ENCODE assay signal across 8 cellular contexts in genomic region chr3:37206041-37206440, GRCh38. TPM values are rescaled to one million over a fixed set of nuclear protein-coding genes. Genes with fewer than 3 reads are reported as not detected.
A peak's percentile ranks its signal among the peaks of the same experiment; 100 is the strongest.
DNase-seq lines count a peak whose midpoint lies in the region; FAIRE-seq and TF ChIP-seq lines count a peak whose summit lies in the region.
"Not testable (repeated sequence)": the region's sequence is repeated elsewhere in the genome, so short reads cannot be mapped to it uniquely, and the experiment has no call there.

No MANE protein-coding gene starts in this region.

- not testable (repeated sequence) for TF ChIP-seq POLR2A in H54 (IDR thresholded peaks at IDR 0.05; ENCODE audit: low read depth, low read length); esophagus muscularis mucosa (IDR thresholded peaks at IDR 0.05; ENCODE audit: low read depth)

- in situ Hi-C loops in brain microvascular endothelial cell (cut with HindIII; ENCODE audit: low pct_ligation_motif_present, low sequenced_read_pairs): loop anchor here (25.0 kb wide), 1 partner anchor 169 kb away; no protein-coding TSS in a partner anchor

- H3K4me1 ChIP-seq in esophagus muscularis mucosa: peaks cover 0 to 29% (median 12%) of the 10 kb centered on the region in 4 donors

- not testable (repeated sequence) for TF ChIP-seq EP300 in esophagus muscularis mucosa (IDR thresholded peaks at IDR 0.05)

- FAIRE-seq in H54 (lab: Jason Lieb, UNC) (peak; percentile 65), urothelium cell line (lab: Jason Lieb, UNC) (peak; percentile 17)

- H3K27ac ChIP-seq in brain microvascular endothelial cell: not testable (repeated sequence)
- peak overlapping the region in 3 of 4 donors; percentile 13 to 35 (median 30) for H3K27ac ChIP-seq in esophagus muscularis mucosa (replicated peaks in 1 of 4)

- 60% methylated on average over 4 of the region's 4 CpGs for WGBS in esophagus muscularis mucosa

- not testable (repeated sequence) for H3K9me3 ChIP-seq in esophagus muscularis mucosa

- H3K36me3 ChIP-seq in brain microvascular endothelial cell (replicated peaks); esophagus muscularis mucosa: not testable (repeated sequence)

- not testable (repeated sequence) for H3K27me3 ChIP-seq in brain microvascular endothelial cell (replicated peaks); esophagus muscularis mucosa

- not testable (repeated sequence) for TF ChIP-seq CTCF in AG10803 (conservative IDR thresholded peaks at IDR 0.05; ENCODE audit: low read length); brain microvascular endothelial cell (IDR thresholded peaks at IDR 0.05; ENCODE audit: low read depth, low read length, missing control alignments); esophagus muscularis mucosa (IDR thresholded peaks at IDR 0.05)

- intact Hi-C loops in esophagus muscularis mucosa (cut with DNase I): not testable (repeated sequence)

- DNase-seq in AG10803 (ENCODE audit: low read depth) (peak; percentile 82), H54 (ENCODE audit: insufficient read length, low spot score) (peak; percentile 16), M059J (ENCODE audit: low read depth) (peak; percentile 87), SW 1271 (lab: John Stamatoyannopoulos, UW) (peak; percentile 26 to 53), brain microvascular endothelial cell (peak; percentile 60), kidney glomerular epithelial cell (lab: John Stamatoyannopoulos, UW) (peak; percentile 68)
- DNase-seq in esophagus muscularis mucosa (ENCODE audit: extremely low spot score); urothelium cell line (ENCODE audit: low spot score): not testable (repeated sequence)

- H3K4me3 ChIP-seq in AG10803 (ENCODE audit: low read length); brain microvascular endothelial cell (ENCODE audit: low read depth, low read length); esophagus muscularis mucosa: not testable (repeated sequence)

RNA-seq across cellular contexts. Expression of gene LRRFIP2, which starts 31.7 kb away (rescaled TPM):
- 18.9 and 31.9 TPM in 2 replicates for total RNA-seq in M059J (2014; rRNA removed; shearing (Covaris generic))
- 100 to 1,000 TPM in 1 of 4 donors, 10 to 100 TPM in 3; 76.9 to 104 (median 93.4) TPM for total RNA-seq in esophagus muscularis mucosa

RNA-seq across cellular contexts. Expression of gene GOLGA4, which starts 37.0 kb away (rescaled TPM):
- total RNA-seq in M059J (2014; rRNA removed; shearing (Covaris generic)): 37.5 and 41.1 TPM in 2 replicates
- 10 to 100 TPM; 67.8 to 99.5 (median 85.1) TPM for total RNA-seq in esophagus muscularis mucosa
